Comparison of ENCODE assay signal across 23 cellular contexts in genomic region chr2:186537019-186537418, GRCh38. TPM values are rescaled to one million over a fixed set of nuclear protein-coding genes. Genes with fewer than 3 reads are reported as not detected.
A peak's percentile ranks its signal among the peaks of the same experiment; 100 is the strongest.
DNase-seq lines count a peak whose midpoint lies in the region; ATAC-seq, FAIRE-seq and TF ChIP-seq lines count a peak whose summit lies in the region.
"Had no signal": no experiment of that assay in that cellular context is flagged by ENCODE, and none has a peak within 500 bp of the region (broad histone marks: within the 10 kb centered on the region; RNA-seq: fewer than 3 reads in every experiment).

No MANE protein-coding gene starts in this region.

- H3K9me1 ChIP-seq in K562 (ENCODE audit: control insufficient read depth, insufficient read depth, low read length), result no peaks in the 10 kb centered on the region

- H3K27me3 Mint-ChIP-seq in progenitor cell of endocrine pancreas, result no peaks in the 10 kb centered on the region

- peaks cover 22% of the 10 kb centered on the region for H3K4me1 Mint-ChIP-seq in progenitor cell of endocrine pancreas (ENCODE audit: low read depth)
- H3K4me1 Mint-ChIP-seq: B cell had no signal

- no peak overlapping the region for H3K9ac ChIP-seq in K562 (ENCODE audit: insufficient read depth in 1 of 2, low read depth in 2 of 2, low read length in 2 of 2)
- H3K9ac ChIP-seq: BLaER1 treated with 17β-estradiol and CSF1 and Interleukin-3, amounts not matched to agents 10 nM and 100 nM had no signal

- POLR2A ChIA-PET in K562 (lab: Yijun Ruan, JAX), result interaction anchor here (1.4 kb wide), 1 partner anchor 45 kb away, joined by 5 read pairs; no protein-coding TSS in a partner anchor

- H3K9me3 ChIP-seq in K562 (replicated peaks; ENCODE audit: control insufficient read depth, insufficient read depth, low read depth, low read length) (no peaks in the 10 kb centered on the region), right cardiac atrium (ENCODE audit: control insufficient read depth, low read length) (no peaks in the 10 kb centered on the region), sigmoid colon (no peaks in the 10 kb centered on the region)
- H3K9me3 ChIP-seq: BLaER1 treated with 17β-estradiol and CSF1 and Interleukin-3, amounts not matched to agents 10 nM and 100 nM; Caco-2 had no signal

- H3K9me3 Mint-ChIP-seq in progenitor cell of endocrine pancreas (ENCODE audit: low read depth), result no peaks in the 10 kb centered on the region
- H3K9me3 Mint-ChIP-seq: CD4-positive, alpha-beta T cell; CD8-positive, alpha-beta T cell had no signal

- 53% methylated on average over 4 of the region's 4 CpGs for WGBS in K562 (ENCODE audit: insufficient coverage, low coverage, missing lambda C conversion rate)
- WGBS in right cardiac atrium, result 86% methylated on average over 4 of the region's 4 CpGs
- 25 to 73% methylated on average over 4 of the region's 4 CpGs for WGBS in sigmoid colon, 2 donors

- no peak for TF ChIP-seq EP300 in K562 (IDR thresholded peaks at IDR 0.05; ENCODE audit: low read length)
- TF ChIP-seq EP300 in sigmoid colon (IDR thresholded peaks at IDR 0.05), result no peak

- no peak overlapping the region for H3K4me3 ChIP-seq in K562
- H3K4me3 ChIP-seq in right cardiac atrium (ENCODE audit: low read length), result no peak overlapping the region
- H3K4me3 ChIP-seq in sigmoid colon, result no peak overlapping the region
- H3K4me3 ChIP-seq: BLaER1 treated with 17β-estradiol and CSF1 and Interleukin-3, amounts not matched to agents 10 nM and 100 nM had no signal

- no peak for FAIRE-seq in K562 (lab: Jason Lieb, UNC)
- FAIRE-seq: A204.1, D721Med, GM12891, GM18507 had no signal

- TF ChIP-seq RAD21 in K562 (CRISPR knock-in tag; conservative IDR thresholded peaks at IDR 0.05 in 1 of 2, IDR thresholded peaks at IDR 0.05 in 1 of 2), result no peak

- no TSS peak for BruUV-seq in K562 (replicated peaks; lab: Mats Ljungman, UMichigan)

- peak overlapping the region; percentile 70; the same call in 1 of the 2 replicates for H2AFZ ChIP-seq in K562 (ENCODE audit: low read depth, low read length)

- TF ChIP-seq POLR2A in K562 (conservative IDR thresholded peaks at IDR 0.05) (no peak), sigmoid colon (IDR thresholded peaks at IDR 0.05) (no peak)

- H3K36me3 Mint-ChIP-seq in progenitor cell of endocrine pancreas (ENCODE audit: insufficient read depth), result no peaks in the 10 kb centered on the region
- H3K36me3 Mint-ChIP-seq: CD8-positive, alpha-beta T cell had no signal

- peak; percentile 9 for DNase-seq in MV-4-11 (lab: John Stamatoyannopoulos, UW)
- no peak for DNase-seq in K562 (ENCODE audit: extremely low read depth in 1 of 4, low spot score in 3 of 4)
- no peak for DNase-seq in left colon
- no peak for DNase-seq in progenitor cell of endocrine pancreas (ENCODE audit: low spot score, unreplicated experiment)
- no peak for DNase-seq in right cardiac atrium
- DNase-seq in GM13976 (ENCODE audit: low spot score), result no peak
- DNase-seq in sigmoid colon, result no peak
- DNase-seq: 8988T; ACHN; AML-193; Caco-2; Calu3; CD4-positive, alpha-beta T cell; CD8-positive, alpha-beta T cell; DMS79 treated with DMSO at 0.1 percent for 48 hours; GF-D8 had no signal

- H3K36me3 ChIP-seq in K562 (ENCODE audit: control insufficient read depth, insufficient read depth, low read length) (no peaks in the 10 kb centered on the region), sigmoid colon (no peaks in the 10 kb centered on the region)
- H3K36me3 ChIP-seq: BLaER1 treated with 17β-estradiol and CSF1 and Interleukin-3, amounts not matched to agents 10 nM and 100 nM had no signal

- TF ChIP-seq CTCF in K562 (IDR thresholded peaks at IDR 0.05 in 2 of 3, conservative IDR thresholded peaks at IDR 0.05 in 1 of 3; ENCODE audit: insufficient read depth in 2 of 3, low read depth in 1 of 3, low read length in 3 of 3), result no peak
- TF ChIP-seq CTCF in progenitor cell of endocrine pancreas (IDR thresholded peaks at IDR 0.05; ENCODE audit: unreplicated experiment), result no peak
- TF ChIP-seq CTCF in GM13976 (IDR thresholded peaks at IDR 0.05; ENCODE audit: borderline replicate concordance, control extremely low read depth, extremely low read depth, insufficient read depth, missing control alignments), result no peak
- TF ChIP-seq CTCF in sigmoid colon (IDR thresholded peaks at IDR 0.05), result no peak

- peaks cover 3 to 7% of the 10 kb centered on the region in 2 experiments; a peak in 3 of 5 replicates for H3K4me1 ChIP-seq in K562 (replicated peaks in 1 of 2; ENCODE audit: control insufficient read depth in 2 of 2, insufficient read depth in 2 of 2, low read length in 2 of 2)
- H3K4me1 ChIP-seq in right cardiac atrium (ENCODE audit: control insufficient read depth, insufficient read depth, low read length), result no peaks in the 10 kb centered on the region
- peaks cover 0 to 6% (median 0%) of the 10 kb centered on the region in 4 donors for H3K4me1 ChIP-seq in sigmoid colon
- H3K4me1 ChIP-seq: BLaER1 treated with 17β-estradiol and CSF1 and Interleukin-3, amounts not matched to agents 10 nM and 100 nM had no signal

- in situ Hi-C loops in K562 (cut with MboI), result no loop called here
- in situ Hi-C loops in GM13976 (cut with MboI; ENCODE audit: low sequenced_read_pairs, unreplicated experiment), result no loop called here

- no peak overlapping the region; the same call in 1 of the 2 replicates for H3K4me2 ChIP-seq in K562 (ENCODE audit: insufficient read depth, low read length)
- H3K4me2 ChIP-seq: BLaER1 treated with 17β-estradiol and CSF1 and Interleukin-3, amounts not matched to agents 10 nM and 100 nM had no signal

- H3K27me3 ChIP-seq in K562 (ENCODE audit: control insufficient read depth in 2 of 2, insufficient read depth in 2 of 2, low read length in 2 of 2) (no peaks in the 10 kb centered on the region; a peak in 1 of 5 replicates), right cardiac atrium (ENCODE audit: control insufficient read depth, insufficient read depth) (no peaks in the 10 kb centered on the region), sigmoid colon (no peaks in the 10 kb centered on the region)
- H3K27me3 ChIP-seq: BLaER1 treated with 17β-estradiol and CSF1 and Interleukin-3, amounts not matched to agents 10 nM and 100 nM had no signal

- H4K20me1 ChIP-seq in K562 (replicated peaks; ENCODE audit: control insufficient read depth, insufficient read depth, low read length), result no peaks in the 10 kb centered on the region
- H4K20me1 ChIP-seq: BLaER1 treated with 17β-estradiol and CSF1 and Interleukin-3, amounts not matched to agents 10 nM and 100 nM had no signal

- intact Hi-C loops in K562 (cut with micrococcal nuclease) (no loop called here), left colon (cut with DNase I, micrococcal nuclease) (no loop called here), right cardiac atrium (cut with DNase I) (no loop called here), sigmoid colon (cut with DNase I) (no loop called here)

- peak overlapping the region; percentile 20 for H3K27ac Mint-ChIP-seq in progenitor cell of endocrine pancreas
- H3K27ac Mint-ChIP-seq: B cell; CD4-positive, alpha-beta T cell; CD8-positive, alpha-beta T cell had no signal

- no peaks in the 10 kb centered on the region for H3K79me2 ChIP-seq in K562 (ENCODE audit: control insufficient read depth, insufficient read depth, low read length)

- ATAC-seq in K562, result no peak
- peak; percentile 53 for ATAC-seq in left colon
- ATAC-seq in right cardiac atrium, result no peak
- ATAC-seq: CD8-positive, alpha-beta T cell had no signal

- CTCF ChIA-PET in K562 (lab: Yijun Ruan, JAX; ENCODE audit: low intra/inter-chr PET ratio), result no interaction called here

- H3K27ac ChIP-seq in K562 (ENCODE audit: extremely low read depth, low read depth, low read length) (no peak overlapping the region), right cardiac atrium (ENCODE audit: low read length) (no peak overlapping the region), sigmoid colon (no peak overlapping the region)
- H3K27ac ChIP-seq: BLaER1 treated with 17β-estradiol and CSF1 and Interleukin-3, amounts not matched to agents 10 nM and 100 nM; C4-2B had no signal

- H3K4me3 Mint-ChIP-seq in progenitor cell of endocrine pancreas (ENCODE audit: low read depth), result no peak overlapping the region
- H3K4me3 Mint-ChIP-seq: B cell; CD4-positive, alpha-beta T cell; CD8-positive, alpha-beta T cell had no signal

RNA-seq across cellular contexts. Expression of gene ZC3H15, which starts 51.0 kb away (rescaled TPM):
- total RNA-seq in K562 (2011; cell fraction: chromatin; rRNA removed; ENCODE audit: low replicate concordance), result 42.4 and 165 TPM in 2 replicates
- 17.0 and 27.1 TPM in 2 replicates for total RNA-seq in K562 (2011; cell fraction: nucleolus; rRNA removed)
- total RNA-seq in K562 (2011; cell fraction: nucleoplasm; rRNA removed), result 58.4 and 78.7 TPM in 2 replicates
- 121 and 156 TPM in 2 replicates for total RNA-seq in K562 (2014; rRNA removed)
- 236 and 258 TPM in 2 replicates for total RNA-seq in K562 (2014; rRNA removed; fragmentation: Illumina TruSeq; extraction: Trizol)
- 196 and 209 TPM in 2 replicates for total RNA-seq in K562 (2015; rRNA removed; fragmentation: Illumina TruSeq; extraction: Trizol)
- total RNA-seq in K562 (2021), result 122 and 132 TPM in 2 replicates
- polyA plus RNA-seq in K562 (2011; rRNA removed), result 145 and 211 TPM in 2 replicates
- 32.2 and 67.4 TPM in 2 replicates for polyA plus RNA-seq in K562 (2011; cell fraction: cytosol; rRNA removed)
- 47.3 and 75.8 TPM in 2 replicates for polyA plus RNA-seq in K562 (2011; cell fraction: nucleus; rRNA removed)
- polyA plus RNA-seq in K562 (2012), result 104 and 142 TPM in 2 replicates
- polyA plus RNA-seq in K562 (2014; fragmentation: Illumina TruSeq; extraction: Trizol), result 227 and 286 TPM in 2 replicates
- polyA plus RNA-seq in K562 (2014; fragmentation: Nextera tagmentation; extraction: Ambion mirVana), result 100 to 1,000 TPM; 182 to 186 TPM
- 182 and 189 TPM in 2 replicates for polyA plus RNA-seq in K562 (2014; rRNA removed)
- polyA minus RNA-seq in K562 (2011; rRNA and poly(A)+ RNA removed), result 224 and 232 TPM in 2 replicates
- polyA minus RNA-seq in K562 (2011; cell fraction: cytosol; rRNA and poly(A)+ RNA removed), result 70.7 and 73.4 TPM in 2 replicates
- 34.3 and 68.2 TPM in 2 replicates for polyA minus RNA-seq in K562 (2011; cell fraction: nucleus; rRNA and poly(A)+ RNA removed)
- total RNA-seq in left colon, result 10 to 100 TPM; 46.6 to 48.5 TPM
- 55.4 and 70.1 TPM in 2 replicates for total RNA-seq in progenitor cell of endocrine pancreas
- total RNA-seq in right cardiac atrium, result 10 to 100 TPM; 36.3 to 40.5 (median 38.4) TPM
- 40.6 TPM for polyA plus RNA-seq in right cardiac atrium
- 10 to 100 TPM; 60.3 to 76.7 (median 62.0) TPM for total RNA-seq in sigmoid colon
- 10 to 100 TPM; 51.1 to 77.9 (median 54.1) TPM for polyA plus RNA-seq in sigmoid colon

RNA-seq across cellular contexts. Expression of gene ITGAV, which starts 52.8 kb away (rescaled TPM):
- total RNA-seq in K562 (2011; cell fraction: chromatin; rRNA removed; ENCODE audit: low replicate concordance), result 44.5 and 102 TPM in 2 replicates
- 19.5 and 40.0 TPM in 2 replicates for total RNA-seq in K562 (2011; cell fraction: nucleolus; rRNA removed)
- total RNA-seq in K562 (2011; cell fraction: nucleoplasm; rRNA removed), result 34.2 and 43.0 TPM in 2 replicates
- total RNA-seq in K562 (2014; rRNA removed) (10.4 and 10.7 TPM in 2 replicates), K562 (2014; rRNA removed; fragmentation: Illumina TruSeq; extraction: Trizol) (17.6 and 18.4 TPM in 2 replicates), K562 (2015; rRNA removed; fragmentation: Illumina TruSeq; extraction: Trizol) (16.2 and 16.5 TPM in 2 replicates), K562 (2021) (15.5 and 17.7 TPM in 2 replicates), left colon (10 to 100 TPM; 39.6 to 50.8 TPM), progenitor cell of endocrine pancreas (69.1 and 75.3 TPM in 2 replicates), right cardiac atrium (100 to 1,000 TPM in 3 of 4 donors, 10 to 100 TPM in 1; 98.6 to 135 (median 123) TPM), sigmoid colon (100 to 1,000 TPM in 1 of 4 donors, 10 to 100 TPM in 3; 67.1 to 117 (median 70.3) TPM)
- polyA plus RNA-seq in K562 (2011; rRNA removed) (16.2 and 16.3 TPM in 2 replicates), K562 (2014; fragmentation: Illumina TruSeq; extraction: Trizol) (8.5 and 10.3 TPM in 2 replicates), K562 (2014; fragmentation: Nextera tagmentation; extraction: Ambion mirVana) (1 to 10 TPM; 3.7 to 4.6 TPM), K562 (2014; rRNA removed) (7.4 and 8.8 TPM in 2 replicates), right cardiac atrium (37.3 TPM), sigmoid colon (10 to 100 TPM in 1 of 3 donors, 1 to 10 TPM in 2; 3.6 to 15.4 (median 6.9) TPM)
- 3.6 and 7.9 TPM in 2 replicates for polyA plus RNA-seq in K562 (2011; cell fraction: cytosol; rRNA removed)
- polyA plus RNA-seq in K562 (2011; cell fraction: nucleus; rRNA removed), result 29.1 and 37.9 TPM in 2 replicates
- 8.4 and 15.6 TPM in 2 replicates for polyA plus RNA-seq in K562 (2012)
- 32.1 and 40.9 TPM in 2 replicates for polyA minus RNA-seq in K562 (2011; rRNA and poly(A)+ RNA removed)
- polyA minus RNA-seq in K562 (2011; cell fraction: cytosol; rRNA and poly(A)+ RNA removed), result 16.9 and 21.9 TPM in 2 replicates
- polyA minus RNA-seq in K562 (2011; cell fraction: nucleus; rRNA and poly(A)+ RNA removed), result 25.4 and 40.0 TPM in 2 replicates
